Comparison of ENCODE assay signal across 14 cellular contexts in genomic region chr16:12268602-12269001, GRCh38.
DNase-seq lines count a peak whose midpoint lies in the region; ATAC-seq and TF ChIP-seq lines count a peak whose summit lies in the region.
"Had no signal": no experiment of that assay in that cellular context is flagged by ENCODE, and none has a peak within 500 bp of the region (broad histone marks: within the 10 kb centered on the region; RNA-seq: fewer than 3 reads in every experiment).

No MANE protein-coding gene starts in this region.

- H3K9me3 ChIP-seq in cardiac muscle cell (ENCODE audit: low read depth) (no peaks in the 10 kb centered on the region), heart left ventricle (no peaks in the 10 kb centered on the region), adipocyte (ENCODE audit: control insufficient read depth, low read length) (no peaks in the 10 kb centered on the region), upper lobe of right lung (no peaks in the 10 kb centered on the region), sigmoid colon (no peaks in the 10 kb centered on the region), BE2C (no peaks in the 10 kb centered on the region)

- H3K27ac ChIP-seq in cardiac muscle cell: no peak overlapping the region
- H3K27ac ChIP-seq in heart left ventricle: no peak overlapping the region
- no peak overlapping the region for H3K27ac ChIP-seq in upper lobe of right lung
- H3K27ac ChIP-seq in sigmoid colon: no peak overlapping the region

- no peaks in the 10 kb centered on the region for H3K4me1 ChIP-seq in cardiac muscle cell (ENCODE audit: low read depth)
- no peaks in the 10 kb centered on the region for H3K4me1 ChIP-seq in heart left ventricle
- no peaks in the 10 kb centered on the region for H3K4me1 ChIP-seq in adipocyte (ENCODE audit: control insufficient read depth, insufficient read depth, low read length)
- H3K4me1 ChIP-seq in upper lobe of right lung: peaks cover 3% of the 10 kb centered on the region
- H3K4me1 ChIP-seq in sigmoid colon: no peaks in the 10 kb centered on the region
- H3K4me1 ChIP-seq in BE2C: no peaks in the 10 kb centered on the region

- no peaks in the 10 kb centered on the region for H3K27me3 ChIP-seq in cardiac muscle cell
- H3K27me3 ChIP-seq in heart left ventricle: no peaks in the 10 kb centered on the region
- no peaks in the 10 kb centered on the region for H3K27me3 ChIP-seq in adipocyte (replicated peaks; ENCODE audit: control insufficient read depth, insufficient read depth, low read length)
- H3K27me3 ChIP-seq in upper lobe of right lung: no peaks in the 10 kb centered on the region
- no peaks in the 10 kb centered on the region for H3K27me3 ChIP-seq in sigmoid colon
- H3K27me3 ChIP-seq in BE2C: no peaks in the 10 kb centered on the region

- H3K4me3 ChIP-seq in cardiac muscle cell (no peak overlapping the region), heart left ventricle (no peak overlapping the region), adipocyte (ENCODE audit: low read length) (no peak overlapping the region), fibroblast of pulmonary artery (replicated peaks; ENCODE audit: low read depth, low read length) (no peak overlapping the region), upper lobe of right lung (no peak overlapping the region), sigmoid colon (no peak overlapping the region), BE2C (ENCODE audit: low read depth, low read length) (no peak overlapping the region)

- H3K9ac ChIP-seq in adipocyte (ENCODE audit: low read length): no peak overlapping the region

- intact Hi-C loops in heart left ventricle (cut with DNase I): loop anchor here in 1 of 10 donors (10.0 kb wide), 1 partner anchor 174 kb away; no protein-coding TSS in a partner anchor
- intact Hi-C loops in upper lobe of right lung (cut with DNase I): no loop called here
- intact Hi-C loops in sigmoid colon (cut with DNase I): no loop called here

- WGBS in heart left ventricle, 4 donors: 87 to 93% (median 90%) methylated on average over 6 of the region's 6 CpGs
- WGBS in sigmoid colon, 2 donors: 88 to 92% methylated on average over 6 of the region's 6 CpGs

- DNase-seq in cardiac muscle cell (ENCODE audit: low read depth in 1 of 2, low spot score in 1 of 2) (peak; percentile 15 to 55), heart left ventricle (no peak), adipocyte (ENCODE audit: low read depth) (peak; percentile 4), fibroblast of pulmonary artery (ENCODE audit: low read depth) (peak; percentile 14), upper lobe of right lung (peak; percentile 0), sigmoid colon (no peak), BE2C (no peak), kidney glomerular epithelial cell (lab: John Stamatoyannopoulos, UW) (no peak)
- DNase-seq: HCEC 1CT, NCI-H1930, NCI-H2171, NCI-H510A, NCI-H82, SHP77 treated with DMSO at 0.1 percent for 48 hours had no signal

- ATAC-seq in heart left ventricle (no peak), upper lobe of right lung (no peak)

- no peak for TF ChIP-seq POLR2A in heart left ventricle (IDR thresholded peaks at IDR 0.05)
- no peak for TF ChIP-seq POLR2A in sigmoid colon (IDR thresholded peaks at IDR 0.05)

- TF ChIP-seq EP300 in sigmoid colon (IDR thresholded peaks at IDR 0.05): no peak

- TF ChIP-seq CTCF in cardiac muscle cell (IDR thresholded peaks at IDR 0.05; ENCODE audit: low read depth, low read length) (no peak), heart left ventricle (IDR thresholded peaks at IDR 0.05) (no peak), fibroblast of pulmonary artery (IDR thresholded peaks at IDR 0.05; ENCODE audit: low read length, missing control alignments) (no peak), upper lobe of right lung (IDR thresholded peaks at IDR 0.05) (no peak), sigmoid colon (IDR thresholded peaks at IDR 0.05) (no peak), BE2C (IDR thresholded peaks at IDR 0.05; ENCODE audit: low read depth, low read length) (no peak)

- H3K36me3 ChIP-seq in cardiac muscle cell (no peaks in the 10 kb centered on the region), heart left ventricle (no peaks in the 10 kb centered on the region), adipocyte (ENCODE audit: control insufficient read depth, insufficient read depth, low read length, severe bottlenecking) (no peaks in the 10 kb centered on the region), upper lobe of right lung (no peaks in the 10 kb centered on the region), sigmoid colon (no peaks in the 10 kb centered on the region), BE2C (no peaks in the 10 kb centered on the region)

Comparison
In these comparisons a context has a peak if more than half of its experiments do, and no peak if none do; other contexts are left out.
1. DNase-seq: peak in cardiac muscle cell (2 of 2), adipocyte (single experiment), fibroblast of pulmonary artery (single experiment) and upper lobe of right lung (single experiment); none in heart left ventricle (0 of 5), sigmoid colon (single experiment), BE2C (single experiment) and kidney glomerular epithelial cell (single experiment).